In the genomic region with DNA sequence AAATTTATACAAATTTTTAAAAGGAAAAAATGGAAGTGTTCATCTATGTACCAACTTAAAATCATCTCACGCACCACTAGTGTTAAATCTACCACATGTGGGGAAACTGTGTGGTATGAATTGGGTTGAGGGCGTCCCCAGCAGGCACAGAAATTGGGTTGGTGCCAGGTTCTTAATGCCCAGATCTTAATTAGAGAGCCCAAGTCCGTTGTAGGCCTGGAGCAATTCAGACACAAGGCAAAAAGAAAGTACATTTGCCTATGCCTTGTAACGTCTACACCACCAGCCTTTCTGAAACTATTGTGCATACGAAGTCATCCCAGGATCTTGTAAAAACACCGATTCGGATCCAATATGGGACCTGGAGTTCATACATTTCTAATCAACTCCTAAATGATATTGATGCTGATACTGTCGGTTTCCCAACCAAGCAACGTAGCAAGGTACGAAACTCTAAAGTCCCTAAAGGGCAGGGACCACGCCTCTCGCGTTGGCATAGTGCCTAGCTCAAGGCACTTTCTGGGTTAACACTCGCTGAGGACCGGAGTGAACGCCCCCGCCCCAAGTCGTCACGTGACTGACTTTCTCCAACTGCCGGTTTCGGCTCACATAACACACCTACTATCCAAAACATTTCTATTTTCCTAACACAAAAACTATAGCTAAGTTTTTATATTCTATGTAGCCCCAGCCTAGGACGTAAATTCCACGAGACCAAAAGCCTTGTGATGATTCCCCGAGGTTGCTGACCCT, we compare ENCODE assay signal across 1 cellular context.
TF ChIP-seq lines count a peak whose summit lies in the region.

No MANE protein-coding gene starts in this region.

TF ChIP-seq in HEK293, 187 proteins besides CTCF, POLR2A, EP300 and RAD21 (continued from another document):
- TF ChIP-seq PATZ1 (tag by site-specific recombination; IDR thresholded peaks at IDR 0.05) (peak; percentile 67), ZNF2 (tag by site-specific recombination; IDR thresholded peaks at IDR 0.05) (no peak), ZNF623 (tag by site-specific recombination; IDR thresholded peaks at IDR 0.05) (no peak), ZNF23 (tag by site-specific recombination; IDR thresholded peaks at IDR 0.05; ENCODE audit: borderline replicate concordance) (no peak), ZBTB1 (tag by site-specific recombination; IDR thresholded peaks at IDR 0.05) (no peak), ZNF596 (tag by site-specific recombination; IDR thresholded peaks at IDR 0.05) (no peak), ZBTB48 (tag by site-specific recombination; IDR thresholded peaks at IDR 0.05) (peak; percentile 85), ZNF654 (tag by site-specific recombination; IDR thresholded peaks at IDR 0.05; ENCODE audit: low read depth) (no peak), ZNF843 (tag by site-specific recombination; IDR thresholded peaks at IDR 0.05) (no peak), ZNF670 (tag by site-specific recombination; IDR thresholded peaks at IDR 0.05; ENCODE audit: low read depth) (no peak), KLF8 (tag by site-specific recombination; IDR thresholded peaks at IDR 0.05) (peak; percentile 44)
